In the genomic region with DNA sequence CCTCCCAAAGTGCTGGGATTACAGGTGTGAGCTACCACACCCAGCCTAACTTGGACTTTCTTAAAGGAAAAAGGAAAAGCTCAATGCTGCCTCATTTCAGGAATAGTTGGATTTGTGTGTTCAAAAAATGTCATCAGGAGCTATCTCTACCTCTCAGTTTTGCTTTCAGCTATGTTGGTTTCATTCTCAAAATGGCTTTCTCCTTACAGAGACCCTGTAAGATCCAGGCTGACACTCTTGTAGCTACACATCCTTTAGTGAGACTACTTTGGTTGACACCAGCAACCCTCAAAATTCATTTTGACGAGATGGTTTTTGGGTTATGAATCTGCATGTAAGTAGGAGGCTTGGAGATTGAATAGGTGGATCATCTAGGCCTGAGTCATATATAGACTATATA, we compare ENCODE assay signal across 30 cellular contexts.
A peak's percentile ranks its signal among the peaks of the same experiment; 100 is the strongest.
DNase-seq lines count a peak whose midpoint lies in the region; ATAC-seq, FAIRE-seq and TF ChIP-seq lines count a peak whose summit lies in the region.
"Had no signal": no experiment of that assay in that cellular context is flagged by ENCODE, and none has a peak within 500 bp of the region (broad histone marks: within the 10 kb centered on the region; RNA-seq: fewer than 3 reads in every experiment).

No MANE protein-coding gene starts in this region.

- no peak overlapping the region for H3K4me3 Mint-ChIP-seq in activated CD8-positive, alpha-beta memory T cell treated with anti-CD3 and anti-CD28 coated beads, Interleukin-2, amount 10 ng/mL, durations not matched to agents 7 days and 5 days
- H3K4me3 Mint-ChIP-seq: CD14-positive monocyte; CD8-positive, alpha-beta memory T cell; IgD-negative memory B cell had no signal

- no peak overlapping the region for H3K27ac ChIP-seq in GM12878 (ENCODE audit: control insufficient read depth, insufficient read depth)
- H3K27ac ChIP-seq: GM23248, HL-60, KMS-11, RWPE1 had no signal

- no peaks in the 10 kb centered on the region for H3K36me3 Mint-ChIP-seq in activated CD8-positive, alpha-beta memory T cell treated with anti-CD3 and anti-CD28 coated beads, Interleukin-2, amount 10 ng/mL, durations not matched to agents 7 days and 5 days
- H3K36me3 Mint-ChIP-seq: CD14-positive monocyte; CD8-positive, alpha-beta memory T cell; IgD-negative memory B cell had no signal

- H2AFZ ChIP-seq in GM12878 (ENCODE audit: control insufficient read depth, low read depth, low read length), result no peak overlapping the region; the same call in none of the 2 replicates
- H2AFZ ChIP-seq: GM23248 had no signal

- POLR2A ChIA-PET in GM12878 (lab: Charles Lee), result interaction anchor here (0.7 to 2.6 kb wide), 5 partner anchors 9 to 1175 kb away, joined by 3 to 10 read pairs (median 4); no protein-coding TSS in a partner anchor

- no peaks in the 10 kb centered on the region for H3K27me3 Mint-ChIP-seq in activated CD8-positive, alpha-beta memory T cell treated with anti-CD3 and anti-CD28 coated beads, Interleukin-2, amount 10 ng/mL, durations not matched to agents 7 days and 5 days
- H3K27me3 Mint-ChIP-seq: CD8-positive, alpha-beta memory T cell; IgD-negative memory B cell had no signal

- intact Hi-C loops in GM12878 (cut with micrococcal nuclease; ENCODE audit: unreplicated experiment), result no loop called here

- WGBS in GM12878 (ENCODE audit: insufficient coverage, insufficient replicate concordance, low lambda C conversion rate, missing lambda C conversion rate), result 0% methylated on average over 1 of the region's 1 CpG

- H4K20me1 ChIP-seq in GM12878 (ENCODE audit: control insufficient read depth, insufficient read depth), result no peaks in the 10 kb centered on the region

- BruUV-seq in GM12878 (replicated peaks; lab: Mats Ljungman, UMichigan), result no TSS peak

- TF ChIP-seq POLR2A in GM12892 (IDR thresholded peaks at IDR 0.05; ENCODE audit: low read depth, low read length), result no peak
- TF ChIP-seq POLR2A in GM12878 (IDR thresholded peaks at IDR 0.05; ENCODE audit: low read depth, low read length), result no peak

- RAD21 ChIA-PET in GM12878 (lab: Charles Lee; ENCODE audit: unreplicated experiment), result interaction anchor here (0.6 to 2.9 kb wide), 7 partner anchors 9 to 344 kb away, joined by 3 to 19 read pairs (median 8); no protein-coding TSS in a partner anchor

- no peak for TF ChIP-seq RAD21 in GM12878 (IDR thresholded peaks at IDR 0.05; ENCODE audit: insufficient read depth, low read depth, low read length)

- H3K79me2 ChIP-seq in GM12878 (ENCODE audit: control insufficient read depth, insufficient read depth, low read length), result no peaks in the 10 kb centered on the region

- H3K4me1 ChIP-seq in GM12878 (ENCODE audit: control insufficient read depth, insufficient read depth, low read length), result 0 out of 2 replicates have a peak, but pooled peaks cover 2% of the 10 kb centered on the region
- H3K4me1 ChIP-seq: BE2C had no signal

- no peak overlapping the region; the same call in 1 of the 2 replicates for H3K4me2 ChIP-seq in GM12878 (ENCODE audit: control insufficient read depth, insufficient read depth)
- H3K4me2 ChIP-seq: KMS-11 had no signal

- FAIRE-seq in GM12892 (lab: Jason Lieb, UNC) (peak; percentile 70), GM19239 (lab: Jason Lieb, UNC) (peak; percentile 40), GM12878 (lab: Jason Lieb, UNC) (no peak)

- peaks cover 7% of the 10 kb centered on the region for H3K9me3 Mint-ChIP-seq in activated CD8-positive, alpha-beta memory T cell treated with anti-CD3 and anti-CD28 coated beads, Interleukin-2, amount 10 ng/mL, durations not matched to agents 7 days and 5 days (ENCODE audit: low read depth)

- no peaks in the 10 kb centered on the region for H3K36me3 ChIP-seq in GM12878 (ENCODE audit: control insufficient read depth in 2 of 2, insufficient read depth in 2 of 2, low read length in 1 of 2)
- H3K36me3 ChIP-seq: BE2C had no signal

- H3K9me3 ChIP-seq in GM12878 (replicated peaks; ENCODE audit: control insufficient read depth, insufficient read depth, low read length), result no peaks in the 10 kb centered on the region
- H3K9me3 ChIP-seq: BE2C had no signal

- H3K4me1 Mint-ChIP-seq in activated CD8-positive, alpha-beta memory T cell treated with anti-CD3 and anti-CD28 coated beads, Interleukin-2, amount 10 ng/mL, durations not matched to agents 7 days and 5 days, result no peaks in the 10 kb centered on the region
- H3K4me1 Mint-ChIP-seq: CD14-positive monocyte; CD8-positive, alpha-beta memory T cell had no signal

- no peak for TF ChIP-seq EP300 in GM12878 (IDR thresholded peaks at IDR 0.05; ENCODE audit: borderline replicate concordance in 1 of 2, control insufficient read depth in 1 of 2, low read depth in 2 of 2, low read length in 2 of 2)

- ATAC-seq in HG02610 (IDR thresholded peaks at IDR 0.05; ENCODE audit: unreplicated experiment) (peak; percentile 39), GM12878 (peak; percentile 36; the same call in 2 of the 3 replicates)
- ATAC-seq in activated CD8-positive, alpha-beta memory T cell treated with anti-CD3 and anti-CD28 coated beads, Interleukin-2, amount 10 ng/mL, durations not matched to agents 7 days and 5 days, result no peak
- ATAC-seq: Panc1 had no signal

- in situ Hi-C loops in GM12878 (cut with MboI), result no loop called here

- no peak for TF ChIP-seq CTCF in GM12878 (IDR thresholded peaks at IDR 0.05 in 2 of 3, conservative IDR thresholded peaks at IDR 0.05 in 1 of 3; ENCODE audit: control insufficient read depth in 2 of 3, extremely low read depth in 1 of 3, insufficient read depth in 1 of 3, low read depth in 3 of 3, low read length in 3 of 3)

- H3K4me3 ChIP-seq in GM12878, result no peak overlapping the region
- H3K4me3 ChIP-seq: GM23248 had no signal

- H3K9ac ChIP-seq in GM12878 (ENCODE audit: control insufficient read depth, insufficient read depth, low read length), result no peak overlapping the region
- H3K9ac ChIP-seq: GM23248, KMS-11 had no signal

- SMC1A ChIA-PET in GM12878 (lab: Charles Lee; ENCODE audit: uncharacterized antibody, unreplicated experiment), result interaction anchor here (0.9 to 4.2 kb wide), 11 partner anchors 8 to 770 kb away, joined by 3 to 25 read pairs (median 5); no protein-coding TSS in a partner anchor

- DNase-seq in GM12892 (ENCODE audit: insufficient read length), result no peak
- no peak for DNase-seq in GM19239 (ENCODE audit: insufficient read length, low spot score)
- DNase-seq in GM12878 (ENCODE audit: low read depth, low spot score), result no peak
- DNase-seq in cerebellar nuclear complex (lab: John Stamatoyannopoulos, UW), result no peak
- no peak for DNase-seq in activated CD4-positive, alpha-beta T cell treated with anti-CD3 and anti-CD28 coated beads, Interleukin-2, amount 50 U/mL, for 48 hours
- no peak for DNase-seq in hepatic stellate cell (ENCODE audit: low spot score)
- no peak for DNase-seq in activated CD8-positive, alpha-beta memory T cell treated with anti-CD3 and anti-CD28 coated beads, Interleukin-2, amount 10 ng/mL, durations not matched to agents 7 days and 5 days
- DNase-seq: 8988T; ACHN; BE2C; CD8-positive, alpha-beta memory T cell; DMS 273 treated with DMSO at 0.1 percent for 48 hours; DMS79 treated with DMSO at 0.1 percent for 48 hours; GF-D8; GM23248; H7; MM.1S; NCI-H2029; NCI-H446; NCI-H524 treated with DMSO at 0.1 percent for 48 hours; NCI-H774; SHP77 treated with DMSO at 0.1 percent for 48 hours; T-helper 1 cell had no signal

- no peak overlapping the region for H3K27ac Mint-ChIP-seq in activated CD8-positive, alpha-beta memory T cell treated with anti-CD3 and anti-CD28 coated beads, Interleukin-2, amount 10 ng/mL, durations not matched to agents 7 days and 5 days
- H3K27ac Mint-ChIP-seq: CD14-positive monocyte; CD8-positive, alpha-beta memory T cell; IgD-negative memory B cell had no signal

- no peaks in the 10 kb centered on the region for H3K27me3 ChIP-seq in GM12878 (replicated peaks in 1 of 2; ENCODE audit: control insufficient read depth in 2 of 2, insufficient read depth in 2 of 2, low read length in 1 of 2)
- H3K27me3 ChIP-seq: BE2C had no signal

- CTCF ChIA-PET in GM12878 (lab: Yijun Ruan, JAX), result interaction anchor here (0.6 to 2.7 kb wide), 5 partner anchors 8 to 25 kb away, joined by 3 to 18 read pairs (median 9); no protein-coding TSS in a partner anchor
- CTCF ChIA-PET in activated CD8-positive, alpha-beta memory T cell treated with anti-CD3 and anti-CD28 coated beads, Interleukin-2, amount 10 ng/mL, durations not matched to agents 7 days and 5 days (lab: Charles Lee), result interaction anchor here (1.5 kb wide), 1 partner anchor 17 kb away, joined by 3 read pairs; no protein-coding TSS in a partner anchor

TF ChIP-seq in GM12878, 131 proteins besides CTCF, POLR2A, EP300 and RAD21:
- TF ChIP-seq IKZF2 (IDR thresholded peaks at IDR 0.05) (no peak), TCF3 (IDR thresholded peaks at IDR 0.05; ENCODE audit: borderline replicate concordance, insufficient read depth, low read depth, low read length) (no peak), ZNF622 (IDR thresholded peaks at IDR 0.05) (no peak), MTA3 (IDR thresholded peaks at IDR 0.05; ENCODE audit: borderline replicate concordance, low read length) (no peak)
